8 cellular contexts compared by ENCODE assay signal in the genomic region with DNA sequence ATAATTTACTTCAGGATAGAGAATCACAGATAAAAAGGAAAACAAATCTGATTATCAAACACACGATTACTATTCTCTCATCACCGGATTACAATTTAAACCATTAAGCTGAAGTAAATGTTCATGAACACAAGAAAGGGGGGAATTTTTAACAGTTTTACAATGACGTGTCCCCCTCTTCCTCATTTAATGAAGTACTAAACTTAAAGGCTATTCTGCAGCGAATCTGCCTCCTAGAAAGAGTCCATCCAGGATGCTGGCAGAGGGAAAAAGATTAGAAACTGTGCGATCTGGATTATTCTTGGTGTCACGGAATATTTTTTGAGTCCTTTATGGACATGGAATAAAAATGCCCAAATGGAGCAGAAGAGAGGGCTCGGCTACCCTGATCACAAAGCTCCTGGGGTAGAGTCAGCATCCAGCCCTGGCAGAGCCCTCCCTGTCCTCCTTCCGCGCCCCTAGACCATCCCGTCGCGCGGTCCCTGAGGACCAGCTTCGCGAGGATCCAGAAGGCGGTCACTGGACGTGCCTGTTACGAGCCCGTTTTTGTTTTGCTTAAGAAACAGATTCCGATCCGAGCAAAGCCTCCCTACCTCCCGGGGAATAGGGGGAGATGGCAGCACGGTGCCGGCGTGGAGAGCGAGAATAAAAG.
DNase-seq lines count a peak whose midpoint lies in the region; ATAC-seq lines count a peak whose summit lies in the region.

No MANE protein-coding gene starts in this region.

- peaks cover 23% of the 10 kb centered on the region for H3K4me1 Mint-ChIP-seq in stimulated activated effector memory CD8-positive, alpha-beta T cell treated with anti-CD3 and anti-CD28 coated beads, Interleukin-12 subunit alpha, Interleukin-12 subunit beta, amount 100 ng/mL, for 72 hours

- H3K27ac ChIP-seq in KOPT-K1 (ENCODE audit: low read depth, low read length, poor library complexity, severe bottlenecking): peak overlapping the region; percentile 95
- H3K27ac ChIP-seq in iPS-20b (ENCODE audit: low read length): peak overlapping the region; percentile 21

- no peak for ATAC-seq in stimulated activated effector memory CD8-positive, alpha-beta T cell treated with anti-CD3 and anti-CD28 coated beads, Interleukin-12 subunit alpha, Interleukin-12 subunit beta, amount 100 ng/mL, for 72 hours
- ATAC-seq in GM18868 (IDR thresholded peaks at IDR 0.05; ENCODE audit: unreplicated experiment): no peak
- no peak for ATAC-seq in HG02623 (IDR thresholded peaks at IDR 0.05; ENCODE audit: unreplicated experiment)

- no peaks in the 10 kb centered on the region for H3K9me3 Mint-ChIP-seq in stimulated activated effector memory CD8-positive, alpha-beta T cell treated with anti-CD3 and anti-CD28 coated beads, Interleukin-12 subunit alpha, Interleukin-12 subunit beta, amount 100 ng/mL, for 72 hours

- no peaks in the 10 kb centered on the region for H3K27me3 ChIP-seq in adipocyte (replicated peaks; ENCODE audit: control insufficient read depth, insufficient read depth, low read length)
- peaks cover 18% of the 10 kb centered on the region; the same call in 1 of the 2 replicates for H3K27me3 ChIP-seq in iPS-20b (ENCODE audit: insufficient read depth, low read length)

- peak overlapping the region; percentile 81 for H3K27ac Mint-ChIP-seq in stimulated activated effector memory CD8-positive, alpha-beta T cell treated with anti-CD3 and anti-CD28 coated beads, Interleukin-12 subunit alpha, Interleukin-12 subunit beta, amount 100 ng/mL, for 72 hours

- no peaks in the 10 kb centered on the region for H3K36me3 Mint-ChIP-seq in stimulated activated effector memory CD8-positive, alpha-beta T cell treated with anti-CD3 and anti-CD28 coated beads, Interleukin-12 subunit alpha, Interleukin-12 subunit beta, amount 100 ng/mL, for 72 hours

- peak overlapping the region; percentile 81 for H3K4me3 Mint-ChIP-seq in stimulated activated effector memory CD8-positive, alpha-beta T cell treated with anti-CD3 and anti-CD28 coated beads, Interleukin-12 subunit alpha, Interleukin-12 subunit beta, amount 100 ng/mL, for 72 hours

- H3K36me3 ChIP-seq in KOPT-K1 (ENCODE audit: insufficient read depth, low read length) (no peaks in the 10 kb centered on the region), adipocyte (ENCODE audit: control insufficient read depth, insufficient read depth, low read length, severe bottlenecking) (no peaks in the 10 kb centered on the region), iPS-20b (ENCODE audit: insufficient read depth, low read depth, low read length) (no peaks in the 10 kb centered on the region)

- H3K9me3 ChIP-seq in KOPT-K1 (ENCODE audit: insufficient read depth, low read length, poor library complexity, severe bottlenecking) (no peaks in the 10 kb centered on the region), adipocyte (ENCODE audit: control insufficient read depth, low read length) (no peaks in the 10 kb centered on the region), iPS-20b (ENCODE audit: insufficient read depth, low read depth, low read length) (no peaks in the 10 kb centered on the region)

- H3K9ac ChIP-seq in adipocyte (ENCODE audit: low read length): peak overlapping the region; percentile 87
- peak overlapping the region; percentile 73; the same call in 1 of the 2 replicates for H3K9ac ChIP-seq in iPS-20b (ENCODE audit: low read depth, low read length)

- peak overlapping the region; percentile 56 for H3K4me3 ChIP-seq in GM08714 (ENCODE audit: low read length)
- peak overlapping the region; percentile 96 for H3K4me3 ChIP-seq in adipocyte (ENCODE audit: low read length)
- peak overlapping the region; percentile 86 for H3K4me3 ChIP-seq in iPS-20b (ENCODE audit: low read length)

- DNase-seq in adipocyte (ENCODE audit: low read depth): peak; percentile 73
- DNase-seq in stimulated activated effector memory CD8-positive, alpha-beta T cell treated with anti-CD3 and anti-CD28 coated beads, Interleukin-12 subunit alpha, Interleukin-12 subunit beta, amount 100 ng/mL, for 72 hours (ENCODE audit: low spot score in 2 of 2): no peak
- no peak for DNase-seq in activated gamma-delta T cell treated with Interleukin-2 at 50 U/mL for 16 hours

- H3K4me1 ChIP-seq in adipocyte (ENCODE audit: control insufficient read depth, insufficient read depth, low read length) (peaks cover 24% of the 10 kb centered on the region), iPS-20b (ENCODE audit: insufficient read depth, low read length) (peaks cover 17% of the 10 kb centered on the region)
